1 cellular context compared by ENCODE assay signal in the genomic region with DNA sequence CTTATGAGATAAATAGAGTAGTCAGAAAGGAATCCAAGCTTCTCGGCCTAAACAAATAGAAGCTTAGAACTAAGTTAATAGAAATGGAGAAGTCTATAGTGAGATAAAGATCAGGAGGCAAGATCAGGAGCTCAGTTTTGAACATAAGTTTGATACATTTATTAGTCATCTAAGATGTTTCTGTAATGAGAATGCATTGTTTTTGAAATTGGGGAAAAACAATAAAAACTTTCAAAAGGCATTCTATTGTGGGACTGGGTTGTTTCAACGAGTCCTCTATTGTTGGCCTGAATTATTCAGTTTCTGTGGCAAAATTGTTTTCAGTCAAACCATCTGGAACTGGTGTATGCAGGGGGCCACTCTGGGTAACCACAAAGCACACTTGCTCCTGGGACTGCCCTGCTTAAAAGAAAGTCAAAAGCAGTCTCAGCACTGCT.
A peak's percentile ranks its signal among the peaks of the same experiment; 100 is the strongest.
TF ChIP-seq lines count a peak whose summit lies in the region.

No MANE protein-coding gene starts in this region.

TF ChIP-seq in GM12878, 131 proteins besides CTCF, POLR2A, EP300 and RAD21 (continued from another document):
- no peak for TF ChIP-seq CBFB (IDR thresholded peaks at IDR 0.05; ENCODE audit: low read depth)
- no peak for TF ChIP-seq MYB (IDR thresholded peaks at IDR 0.05; ENCODE audit: borderline replicate concordance, low read depth, low read length)
- TF ChIP-seq ZNF24 (IDR thresholded peaks at IDR 0.05) = no peak
- TF ChIP-seq, protein P1, sequence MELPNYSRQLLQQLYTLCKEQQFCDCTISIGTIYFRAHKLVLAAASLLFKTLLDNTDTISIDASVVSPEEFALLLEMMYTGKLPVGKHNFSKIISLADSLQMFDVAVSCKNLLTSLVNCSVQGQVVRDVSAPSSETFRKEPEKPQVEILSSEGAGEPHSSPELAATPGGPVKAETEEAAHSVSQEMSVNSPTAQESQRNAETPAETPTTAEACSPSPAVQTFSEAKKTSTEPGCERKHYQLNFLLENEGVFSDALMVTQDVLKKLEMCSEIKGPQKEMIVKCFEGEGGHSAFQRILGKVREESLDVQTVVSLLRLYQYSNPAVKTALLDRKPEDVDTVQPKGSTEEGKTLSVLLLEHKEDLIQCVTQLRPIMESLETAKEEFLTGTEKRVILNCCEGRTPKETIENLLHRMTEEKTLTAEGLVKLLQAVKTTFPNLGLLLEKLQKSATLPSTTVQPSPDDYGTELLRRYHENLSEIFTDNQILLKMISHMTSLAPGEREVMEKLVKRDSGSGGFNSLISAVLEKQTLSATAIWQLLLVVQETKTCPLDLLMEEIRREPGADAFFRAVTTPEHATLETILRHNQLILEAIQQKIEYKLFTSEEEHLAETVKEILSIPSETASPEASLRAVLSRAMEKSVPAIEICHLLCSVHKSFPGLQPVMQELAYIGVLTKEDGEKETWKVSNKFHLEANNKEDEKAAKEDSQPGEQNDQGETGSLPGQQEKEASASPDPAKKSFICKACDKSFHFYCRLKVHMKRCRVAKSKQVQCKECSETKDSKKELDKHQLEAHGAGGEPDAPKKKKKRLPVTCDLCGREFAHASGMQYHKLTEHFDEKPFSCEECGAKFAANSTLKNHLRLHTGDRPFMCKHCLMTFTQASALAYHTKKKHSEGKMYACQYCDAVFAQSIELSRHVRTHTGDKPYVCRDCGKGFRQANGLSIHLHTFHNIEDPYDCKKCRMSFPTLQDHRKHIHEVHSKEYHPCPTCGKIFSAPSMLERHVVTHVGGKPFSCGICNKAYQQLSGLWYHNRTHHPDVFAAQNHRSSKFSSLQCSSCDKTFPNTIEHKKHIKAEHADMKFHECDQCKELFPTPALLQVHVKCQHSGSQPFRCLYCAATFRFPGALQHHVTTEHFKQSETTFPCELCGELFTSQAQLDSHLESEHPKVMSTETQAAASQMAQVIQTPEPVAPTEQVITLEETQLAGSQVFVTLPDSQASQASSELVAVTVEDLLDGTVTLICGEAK (IDR thresholded peaks at IDR 0.05; ENCODE audit: borderline replicate concordance) = no peak
- no peak for TF ChIP-seq SIN3A (IDR thresholded peaks at IDR 0.05; ENCODE audit: low read depth, low read length)
- TF ChIP-seq, protein P2, sequence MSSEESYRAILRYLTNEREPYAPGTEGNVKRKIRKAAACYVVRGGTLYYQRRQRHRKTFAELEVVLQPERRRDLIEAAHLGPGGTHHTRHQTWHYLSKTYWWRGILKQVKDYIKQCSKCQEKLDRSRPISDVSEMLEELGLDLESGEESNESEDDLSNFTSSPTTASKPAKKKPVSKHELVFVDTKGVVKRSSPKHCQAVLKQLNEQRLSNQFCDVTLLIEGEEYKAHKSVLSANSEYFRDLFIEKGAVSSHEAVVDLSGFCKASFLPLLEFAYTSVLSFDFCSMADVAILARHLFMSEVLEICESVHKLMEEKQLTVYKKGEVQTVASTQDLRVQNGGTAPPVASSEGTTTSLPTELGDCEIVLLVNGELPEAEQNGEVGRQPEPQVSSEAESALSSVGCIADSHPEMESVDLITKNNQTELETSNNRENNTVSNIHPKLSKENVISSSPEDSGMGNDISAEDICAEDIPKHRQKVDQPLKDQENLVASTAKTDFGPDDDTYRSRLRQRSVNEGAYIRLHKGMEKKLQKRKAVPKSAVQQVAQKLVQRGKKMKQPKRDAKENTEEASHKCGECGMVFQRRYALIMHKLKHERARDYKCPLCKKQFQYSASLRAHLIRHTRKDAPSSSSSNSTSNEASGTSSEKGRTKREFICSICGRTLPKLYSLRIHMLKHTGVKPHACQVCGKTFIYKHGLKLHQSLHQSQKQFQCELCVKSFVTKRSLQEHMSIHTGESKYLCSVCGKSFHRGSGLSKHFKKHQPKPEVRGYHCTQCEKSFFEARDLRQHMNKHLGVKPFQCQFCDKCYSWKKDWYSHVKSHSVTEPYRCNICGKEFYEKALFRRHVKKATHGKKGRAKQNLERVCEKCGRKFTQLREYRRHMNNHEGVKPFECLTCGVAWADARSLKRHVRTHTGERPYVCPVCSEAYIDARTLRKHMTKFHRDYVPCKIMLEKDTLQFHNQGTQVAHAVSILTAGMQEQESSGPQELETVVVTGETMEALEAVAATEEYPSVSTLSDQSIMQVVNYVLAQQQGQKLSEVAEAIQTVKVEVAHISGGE (CRISPR knock-in tag; IDR thresholded peaks at IDR 0.05) = no peak
- TF ChIP-seq KDM1A (IDR thresholded peaks at IDR 0.05; ENCODE audit: borderline replicate concordance) = no peak
- no peak for TF ChIP-seq EGR1 (IDR thresholded peaks at IDR 0.05; ENCODE audit: borderline replicate concordance in 1 of 2, low read depth in 2 of 2, low read length in 2 of 2)
- TF ChIP-seq ATF7 (IDR thresholded peaks at IDR 0.05; ENCODE audit: low read depth) = no peak
- TF ChIP-seq, protein P3, sequence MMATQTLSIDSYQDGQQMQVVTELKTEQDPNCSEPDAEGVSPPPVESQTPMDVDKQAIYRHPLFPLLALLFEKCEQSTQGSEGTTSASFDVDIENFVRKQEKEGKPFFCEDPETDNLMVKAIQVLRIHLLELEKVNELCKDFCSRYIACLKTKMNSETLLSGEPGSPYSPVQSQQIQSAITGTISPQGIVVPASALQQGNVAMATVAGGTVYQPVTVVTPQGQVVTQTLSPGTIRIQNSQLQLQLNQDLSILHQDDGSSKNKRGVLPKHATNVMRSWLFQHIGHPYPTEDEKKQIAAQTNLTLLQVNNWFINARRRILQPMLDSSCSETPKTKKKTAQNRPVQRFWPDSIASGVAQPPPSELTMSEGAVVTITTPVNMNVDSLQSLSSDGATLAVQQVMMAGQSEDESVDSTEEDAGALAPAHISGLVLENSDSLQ (IDR thresholded peaks at IDR 0.05) = no peak
- no peak for TF ChIP-seq TCF12 (IDR thresholded peaks at IDR 0.05; ENCODE audit: low read depth, low read length)
- TF ChIP-seq RUNX3 (IDR thresholded peaks at IDR 0.05; ENCODE audit: low read length) = peak; percentile 24; the same call in 1 of the 2 replicates
- no peak for TF ChIP-seq GABPA (IDR thresholded peaks at IDR 0.05; ENCODE audit: low read depth)
- no peak for TF ChIP-seq EZH2 (IDR thresholded peaks at IDR 0.05; ENCODE audit: borderline replicate concordance, control insufficient read depth, low read depth, low read length)
- 0 out of 2 replicates have a peak, but pooled peaks have one; percentile 9 for TF ChIP-seq IRF4 (IDR thresholded peaks at IDR 0.05; ENCODE audit: low read depth, low read length)
